ENCODE assay signal across 2 cellular contexts in the genomic region with DNA sequence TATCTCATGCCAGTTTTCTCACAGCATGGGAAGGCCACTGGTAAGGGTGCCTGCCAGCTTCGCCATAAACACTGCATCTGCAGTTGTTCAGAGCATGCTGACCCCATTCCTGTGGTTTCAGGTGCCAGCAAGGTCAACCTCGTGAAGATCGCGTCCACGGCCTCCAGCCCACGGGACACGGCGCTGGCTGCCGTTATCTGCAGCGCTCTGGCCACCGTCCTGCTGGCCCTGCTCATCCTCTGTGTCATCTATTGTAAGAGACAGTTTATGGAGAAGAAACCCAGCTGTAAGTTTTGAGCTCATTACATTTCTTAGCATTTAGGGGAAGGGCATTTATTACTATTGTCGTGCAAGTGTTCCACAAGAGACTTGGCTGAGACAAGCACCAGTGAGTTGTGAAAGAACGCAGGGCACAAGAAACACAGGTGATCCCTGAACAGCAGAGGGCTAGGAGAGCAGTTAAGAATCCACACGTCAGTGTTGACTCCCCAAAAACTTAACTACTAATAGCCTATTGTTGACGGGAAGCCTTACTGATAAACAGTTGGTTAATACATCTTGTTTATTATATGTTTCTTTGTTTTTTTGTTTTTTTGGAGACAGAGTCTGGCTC.
TF ChIP-seq lines count a peak whose summit lies in the region.

No MANE protein-coding gene starts in this region.

TF ChIP-seq in HepG2, 621 proteins besides CTCF, POLR2A, EP300 and RAD21 (continued from another document):
- TF ChIP-seq, protein P1, sequence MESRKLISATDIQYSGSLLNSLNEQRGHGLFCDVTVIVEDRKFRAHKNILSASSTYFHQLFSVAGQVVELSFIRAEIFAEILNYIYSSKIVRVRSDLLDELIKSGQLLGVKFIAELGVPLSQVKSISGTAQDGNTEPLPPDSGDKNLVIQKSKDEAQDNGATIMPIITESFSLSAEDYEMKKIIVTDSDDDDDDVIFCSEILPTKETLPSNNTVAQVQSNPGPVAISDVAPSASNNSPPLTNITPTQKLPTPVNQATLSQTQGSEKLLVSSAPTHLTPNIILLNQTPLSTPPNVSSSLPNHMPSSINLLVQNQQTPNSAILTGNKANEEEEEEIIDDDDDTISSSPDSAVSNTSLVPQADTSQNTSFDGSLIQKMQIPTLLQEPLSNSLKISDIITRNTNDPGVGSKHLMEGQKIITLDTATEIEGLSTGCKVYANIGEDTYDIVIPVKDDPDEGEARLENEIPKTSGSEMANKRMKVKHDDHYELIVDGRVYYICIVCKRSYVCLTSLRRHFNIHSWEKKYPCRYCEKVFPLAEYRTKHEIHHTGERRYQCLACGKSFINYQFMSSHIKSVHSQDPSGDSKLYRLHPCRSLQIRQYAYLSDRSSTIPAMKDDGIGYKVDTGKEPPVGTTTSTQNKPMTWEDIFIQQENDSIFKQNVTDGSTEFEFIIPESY (CRISPR knock-in tag; IDR thresholded peaks at IDR 0.05): peak; percentile 71; the same call in 1 of the 2 replicates
- TF ChIP-seq ATM (IDR thresholded peaks at IDR 0.05; ENCODE audit: borderline replicate concordance) (no peak), SIX4 (CRISPR knock-in tag; IDR thresholded peaks at IDR 0.05) (no peak)
TF ChIP-seq in HepG2: peak in this region for 1.

TF ChIP-seq in WTC11, 78 proteins besides CTCF, POLR2A, EP300 and RAD21 (continued from another document):
- TF ChIP-seq CBFB (CRISPR knock-in tag; IDR thresholded peaks at IDR 0.05; ENCODE audit: low read depth): no peak
